ENCODE assay signal across 22 cellular contexts in the genomic region with DNA sequence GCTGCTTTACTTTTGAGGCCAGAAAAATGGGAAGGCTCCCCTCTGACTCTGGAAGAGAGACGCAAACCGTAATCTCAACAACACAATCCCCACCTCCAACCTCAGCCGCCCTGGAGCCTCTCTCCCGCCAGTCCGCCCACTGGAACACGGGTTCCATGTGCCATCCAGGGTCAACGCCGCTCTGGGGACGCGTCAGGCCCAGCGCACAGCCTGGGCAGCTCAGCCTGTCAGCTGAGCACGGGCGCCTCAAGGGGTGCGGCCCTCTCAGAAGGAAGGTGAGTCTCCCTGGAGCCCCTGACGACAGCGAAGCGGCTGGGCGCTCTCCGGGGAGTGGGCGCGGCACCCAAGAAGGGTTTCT. TPM values are rescaled to one million over a fixed set of nuclear protein-coding genes. Genes with fewer than 3 reads are reported as not detected.
DNase-seq lines count a peak whose midpoint lies in the region; FAIRE-seq and TF ChIP-seq lines count a peak whose summit lies in the region.
"Had no signal": no experiment of that assay in that cellular context is flagged by ENCODE, and none has a peak within 500 bp of the region (broad histone marks: within the 10 kb centered on the region; RNA-seq: fewer than 3 reads in every experiment).

No MANE protein-coding gene starts in this region.

- peak; percentile 45 for DNase-seq in activated effector memory CD4-positive, alpha-beta T cell treated with anti-CD3 and anti-CD28 coated beads, Interleukin-2, amount 50 U/mL, for 16 hours
- DNase-seq in activated effector memory CD4-positive, alpha-beta T cell treated with Interleukin-2 at 50 U/mL for 16 hours, result no peak
- no peak for DNase-seq in astrocyte (ENCODE audit: low read depth)
- no peak for DNase-seq in mesothelial cell of epicardium (ENCODE audit: low spot score in 2 of 2, unreplicated experiment in 2 of 2)
- no peak for DNase-seq in type B pancreatic cell (ENCODE audit: extremely low spot score, unreplicated experiment)
- DNase-seq in CD8-positive, alpha-beta memory T cell, result no peak
- no peak for DNase-seq in AG20443 (ENCODE audit: low spot score)
- no peak for DNase-seq in activated T-cell treated with anti-CD3 and anti-CD28 coated beads for 4 hours
- DNase-seq: activated CD4-positive, alpha-beta T cell treated with anti-CD3 and anti-CD28 coated beads, Interleukin-2, amount 10 ng/mL, durations not matched to agents 7 days and 5 days; activated naive CD8-positive, alpha-beta T cell treated with anti-CD3 and anti-CD28 coated beads, Interleukin-2, amount 10 ng/mL, durations not matched to agents 7 days and 5 days; activated T-cell treated with anti-CD3 and anti-CD28 coated beads, Interleukin-2, amount 50 U/mL, for 1 hour; effector memory CD8-positive, alpha-beta T cell; left ventricle myocardium inferior; NCI-H1105; NCI-H446 treated with DMSO at 0.1 percent for 48 hours had no signal

- H3K27me3 ChIP-seq in astrocyte (ENCODE audit: insufficient read depth, low read length), result peaks cover 73% of the 10 kb centered on the region
- H3K27me3 ChIP-seq in CD8-positive, alpha-beta memory T cell (ENCODE audit: insufficient read depth, low read length, poor library complexity, severe bottlenecking), result peaks cover 17% of the 10 kb centered on the region

- no peak overlapping the region for H2AFZ ChIP-seq in astrocyte (ENCODE audit: low read depth, low read length)

- peak overlapping the region; percentile 64 for H3K4me3 Mint-ChIP-seq in astrocyte (ENCODE audit: unreplicated experiment)
- H3K4me3 Mint-ChIP-seq in mesothelial cell of epicardium, result peak overlapping the region; percentile 58
- H3K4me3 Mint-ChIP-seq in type B pancreatic cell, result peak overlapping the region; percentile 82
- peak overlapping the region in 1 of 7 donors; percentile 28 for H3K4me3 Mint-ChIP-seq in CD8-positive, alpha-beta memory T cell
- H3K4me3 Mint-ChIP-seq: activated CD4-positive, alpha-beta T cell treated with anti-CD3 and anti-CD28 coated beads, Interleukin-2, amount 10 ng/mL, durations not matched to agents 7 days and 5 days; activated naive CD8-positive, alpha-beta T cell treated with anti-CD3 and anti-CD28 coated beads, Interleukin-2, amount 10 ng/mL, durations not matched to agents 7 days and 5 days; effector memory CD8-positive, alpha-beta T cell had no signal

- no peaks in the 10 kb centered on the region for H3K79me2 ChIP-seq in astrocyte (ENCODE audit: insufficient read depth, low read length)

- H3K4me3 ChIP-seq in astrocyte (ENCODE audit: insufficient read depth, low read depth, low read length), result no peak overlapping the region
- H3K4me3 ChIP-seq in CD8-positive, alpha-beta memory T cell (ENCODE audit: low read length), result no peak overlapping the region
- H3K4me3 ChIP-seq: GM12878 had no signal

- H3K9ac ChIP-seq in astrocyte (ENCODE audit: low read length), result no peak overlapping the region
- H3K9ac ChIP-seq: KMS-11 had no signal

- POLR2A ChIA-PET in CD8-positive, alpha-beta memory T cell (lab: Charles Lee), result no interaction called here

- no peak for FAIRE-seq in astrocyte (lab: Jason Lieb, UNC)
- FAIRE-seq: bronchial epithelial cell, G401.6, GM12878 had no signal

- H3K4me2 ChIP-seq in astrocyte (ENCODE audit: low read length), result no peak overlapping the region
- H3K4me2 ChIP-seq: KMS-11 had no signal

- TF ChIP-seq CTCF in astrocyte (IDR thresholded peaks at IDR 0.05; ENCODE audit: insufficient read depth, low read depth, low read length) (no peak), mesothelial cell of epicardium (IDR thresholded peaks at IDR 0.05; ENCODE audit: unreplicated experiment) (no peak), type B pancreatic cell (conservative IDR thresholded peaks at IDR 0.05) (no peak)

- H3K4me1 ChIP-seq in astrocyte (ENCODE audit: insufficient read depth, low read length), result peaks cover 7% of the 10 kb centered on the region
- no peaks in the 10 kb centered on the region for H3K4me1 ChIP-seq in CD8-positive, alpha-beta memory T cell (ENCODE audit: insufficient read depth, low read length)

- CTCF ChIA-PET in CD8-positive, alpha-beta memory T cell (lab: Charles Lee), result no interaction called here

- H3K9me3 Mint-ChIP-seq in astrocyte (ENCODE audit: unreplicated experiment) (peaks cover 34% of the 10 kb centered on the region), mesothelial cell of epicardium (no peaks in the 10 kb centered on the region), type B pancreatic cell (no peaks in the 10 kb centered on the region)
- H3K9me3 Mint-ChIP-seq in CD8-positive, alpha-beta memory T cell, result peaks cover 0 to 21% (median 9%) of the 10 kb centered on the region in 5 donors

- H3K36me3 ChIP-seq in astrocyte (ENCODE audit: insufficient read depth, low read length), result no peaks in the 10 kb centered on the region
- no peaks in the 10 kb centered on the region for H3K36me3 ChIP-seq in CD8-positive, alpha-beta memory T cell (ENCODE audit: insufficient read depth, low read length)
- H3K36me3 ChIP-seq: left ventricle myocardium inferior had no signal

- H4K20me1 ChIP-seq in astrocyte (ENCODE audit: insufficient read depth, low read length), result no peaks in the 10 kb centered on the region

- no peaks in the 10 kb centered on the region for H3K4me1 Mint-ChIP-seq in astrocyte (ENCODE audit: low read depth, unreplicated experiment)
- H3K4me1 Mint-ChIP-seq in mesothelial cell of epicardium, result peaks cover 12% of the 10 kb centered on the region
- peaks cover 14% of the 10 kb centered on the region for H3K4me1 Mint-ChIP-seq in type B pancreatic cell (ENCODE audit: unreplicated experiment)
- peaks cover 12 to 18% (median 15%) of the 10 kb centered on the region in 3 donors for H3K4me1 Mint-ChIP-seq in CD8-positive, alpha-beta memory T cell

- H3K27ac Mint-ChIP-seq in astrocyte (ENCODE audit: unreplicated experiment) (no peak overlapping the region), mesothelial cell of epicardium (no peak overlapping the region), type B pancreatic cell (no peak overlapping the region)
- no peak overlapping the region for H3K27ac Mint-ChIP-seq in CD8-positive, alpha-beta memory T cell
- H3K27ac Mint-ChIP-seq: activated CD4-positive, alpha-beta T cell treated with anti-CD3 and anti-CD28 coated beads, Interleukin-2, amount 10 ng/mL, durations not matched to agents 7 days and 5 days; activated naive CD8-positive, alpha-beta T cell treated with anti-CD3 and anti-CD28 coated beads, Interleukin-2, amount 10 ng/mL, durations not matched to agents 7 days and 5 days; effector memory CD8-positive, alpha-beta T cell had no signal

- H3K9me3 ChIP-seq in astrocyte (ENCODE audit: insufficient read depth, low read depth, low read length), result peaks cover 8% of the 10 kb centered on the region
- H3K9me3 ChIP-seq in CD8-positive, alpha-beta memory T cell (ENCODE audit: low read length), result no peaks in the 10 kb centered on the region
- H3K9me3 ChIP-seq: left ventricle myocardium inferior had no signal

- H3K27ac ChIP-seq in astrocyte (ENCODE audit: low read depth, low read length), result no peak overlapping the region
- no peak overlapping the region for H3K27ac ChIP-seq in CD8-positive, alpha-beta memory T cell (ENCODE audit: low read depth, low read length)
- H3K27ac ChIP-seq: KMS-11, left ventricle myocardium inferior had no signal

- H3K27me3 Mint-ChIP-seq in astrocyte (ENCODE audit: low read depth, unreplicated experiment) (peaks cover 77% of the 10 kb centered on the region), mesothelial cell of epicardium (ENCODE audit: low read depth) (peaks cover 93% of the 10 kb centered on the region), type B pancreatic cell (peaks cover 87% of the 10 kb centered on the region)
- peaks cover 51 to 73% of the 10 kb centered on the region in 2 donors for H3K27me3 Mint-ChIP-seq in CD8-positive, alpha-beta memory T cell

- peaks cover 8% of the 10 kb centered on the region for H3K36me3 Mint-ChIP-seq in astrocyte (ENCODE audit: low read depth, unreplicated experiment)
- H3K36me3 Mint-ChIP-seq in mesothelial cell of epicardium, result no peaks in the 10 kb centered on the region
- H3K36me3 Mint-ChIP-seq in type B pancreatic cell, result peaks cover 7% of the 10 kb centered on the region
- no peaks in the 10 kb centered on the region for H3K36me3 Mint-ChIP-seq in CD8-positive, alpha-beta memory T cell

RNA-seq across cellular contexts. Expression of a gene that starts 1.2 kb away (rescaled TPM):
- total RNA-seq in astrocyte (1.0 and 4.6 TPM in 2 replicates), mesothelial cell of epicardium (0.18 to 0.34 TPM (median 0.18 TPM) in 3 replicates), type B pancreatic cell (ENCODE audit: low replicate concordance) (1.6 and 6.2 TPM in 2 replicates)
- not detected for total RNA-seq in CD8-positive, alpha-beta memory T cell
- polyA plus RNA-seq in CD8-positive, alpha-beta memory T cell, result not detected
- total RNA-seq: activated CD4-positive, alpha-beta T cell treated with anti-CD3 and anti-CD28 coated beads, Interleukin-2, amount 10 ng/mL, durations not matched to agents 7 days and 5 days; activated naive CD8-positive, alpha-beta T cell treated with anti-CD3 and anti-CD28 coated beads, Interleukin-2, amount 10 ng/mL, durations not matched to agents 7 days and 5 days; bronchial epithelial cell; GM12878; left ventricle myocardium inferior; myocyte; SK-MEL-5 had no signal
- polyA plus RNA-seq: GM12878 had no signal

RNA-seq across cellular contexts. Expression of a gene that starts 4.9 kb away (rescaled TPM):
- total RNA-seq in astrocyte (0.12 and 1.00 TPM in 2 replicates), mesothelial cell of epicardium (not detected in 3 replicates), type B pancreatic cell (ENCODE audit: low replicate concordance) (0.34 and 0.62 TPM in 2 replicates)
- not detected for total RNA-seq in CD8-positive, alpha-beta memory T cell
- not detected for polyA plus RNA-seq in CD8-positive, alpha-beta memory T cell
- total RNA-seq: activated CD4-positive, alpha-beta T cell treated with anti-CD3 and anti-CD28 coated beads, Interleukin-2, amount 10 ng/mL, durations not matched to agents 7 days and 5 days; activated naive CD8-positive, alpha-beta T cell treated with anti-CD3 and anti-CD28 coated beads, Interleukin-2, amount 10 ng/mL, durations not matched to agents 7 days and 5 days; bronchial epithelial cell; GM12878; left ventricle myocardium inferior; myocyte; renal cortical epithelial cell; SK-MEL-5 had no signal
- polyA plus RNA-seq: GM12878 had no signal
